1 cellular context compared by ENCODE assay signal in the genomic region with DNA sequence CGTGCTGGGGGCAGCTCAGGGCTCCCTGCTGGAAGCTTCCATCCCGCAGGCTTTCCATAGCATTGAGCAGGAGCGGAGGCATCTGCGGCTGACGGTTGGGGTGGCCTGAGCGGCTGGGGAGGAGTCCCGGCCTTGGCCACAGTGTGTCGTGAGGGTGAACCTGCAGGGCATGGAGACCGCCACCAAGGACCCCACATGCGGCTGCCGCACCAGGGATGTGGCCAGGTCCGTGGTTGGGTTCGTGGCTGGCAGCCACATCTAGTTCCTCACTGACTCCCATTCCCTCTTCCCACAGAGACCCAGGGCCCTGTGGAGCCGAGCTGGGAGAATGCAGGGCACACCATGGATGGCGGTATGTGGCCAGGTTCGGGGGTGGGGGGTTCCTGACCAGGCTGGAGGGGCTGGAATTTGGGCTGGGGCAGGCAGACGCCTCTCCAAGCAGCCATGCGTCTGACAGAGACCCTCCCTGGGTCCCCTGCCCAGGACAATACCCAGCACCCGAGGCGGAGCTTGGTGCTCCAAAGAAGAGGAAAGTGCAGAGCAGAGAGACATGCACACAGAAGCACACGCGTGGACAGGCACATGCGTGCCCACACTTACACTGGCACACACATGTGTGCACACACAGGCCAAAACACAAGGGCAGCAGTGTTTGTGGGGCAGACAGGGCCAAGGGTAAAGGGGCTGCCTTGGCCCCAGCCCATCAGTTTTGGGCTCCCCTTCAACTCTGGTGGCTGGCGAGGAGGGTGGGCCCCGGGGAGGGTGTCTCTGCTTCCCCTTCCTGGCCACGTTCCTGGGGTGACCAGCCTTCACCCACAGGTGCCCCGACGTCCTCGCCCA.
TF ChIP-seq lines count a peak whose summit lies in the region.

No MANE protein-coding gene starts in this region.

TF ChIP-seq in GM23338, 12 proteins besides CTCF, POLR2A, EP300 and RAD21 (continued from another document):
- TF ChIP-seq, protein P1, sequence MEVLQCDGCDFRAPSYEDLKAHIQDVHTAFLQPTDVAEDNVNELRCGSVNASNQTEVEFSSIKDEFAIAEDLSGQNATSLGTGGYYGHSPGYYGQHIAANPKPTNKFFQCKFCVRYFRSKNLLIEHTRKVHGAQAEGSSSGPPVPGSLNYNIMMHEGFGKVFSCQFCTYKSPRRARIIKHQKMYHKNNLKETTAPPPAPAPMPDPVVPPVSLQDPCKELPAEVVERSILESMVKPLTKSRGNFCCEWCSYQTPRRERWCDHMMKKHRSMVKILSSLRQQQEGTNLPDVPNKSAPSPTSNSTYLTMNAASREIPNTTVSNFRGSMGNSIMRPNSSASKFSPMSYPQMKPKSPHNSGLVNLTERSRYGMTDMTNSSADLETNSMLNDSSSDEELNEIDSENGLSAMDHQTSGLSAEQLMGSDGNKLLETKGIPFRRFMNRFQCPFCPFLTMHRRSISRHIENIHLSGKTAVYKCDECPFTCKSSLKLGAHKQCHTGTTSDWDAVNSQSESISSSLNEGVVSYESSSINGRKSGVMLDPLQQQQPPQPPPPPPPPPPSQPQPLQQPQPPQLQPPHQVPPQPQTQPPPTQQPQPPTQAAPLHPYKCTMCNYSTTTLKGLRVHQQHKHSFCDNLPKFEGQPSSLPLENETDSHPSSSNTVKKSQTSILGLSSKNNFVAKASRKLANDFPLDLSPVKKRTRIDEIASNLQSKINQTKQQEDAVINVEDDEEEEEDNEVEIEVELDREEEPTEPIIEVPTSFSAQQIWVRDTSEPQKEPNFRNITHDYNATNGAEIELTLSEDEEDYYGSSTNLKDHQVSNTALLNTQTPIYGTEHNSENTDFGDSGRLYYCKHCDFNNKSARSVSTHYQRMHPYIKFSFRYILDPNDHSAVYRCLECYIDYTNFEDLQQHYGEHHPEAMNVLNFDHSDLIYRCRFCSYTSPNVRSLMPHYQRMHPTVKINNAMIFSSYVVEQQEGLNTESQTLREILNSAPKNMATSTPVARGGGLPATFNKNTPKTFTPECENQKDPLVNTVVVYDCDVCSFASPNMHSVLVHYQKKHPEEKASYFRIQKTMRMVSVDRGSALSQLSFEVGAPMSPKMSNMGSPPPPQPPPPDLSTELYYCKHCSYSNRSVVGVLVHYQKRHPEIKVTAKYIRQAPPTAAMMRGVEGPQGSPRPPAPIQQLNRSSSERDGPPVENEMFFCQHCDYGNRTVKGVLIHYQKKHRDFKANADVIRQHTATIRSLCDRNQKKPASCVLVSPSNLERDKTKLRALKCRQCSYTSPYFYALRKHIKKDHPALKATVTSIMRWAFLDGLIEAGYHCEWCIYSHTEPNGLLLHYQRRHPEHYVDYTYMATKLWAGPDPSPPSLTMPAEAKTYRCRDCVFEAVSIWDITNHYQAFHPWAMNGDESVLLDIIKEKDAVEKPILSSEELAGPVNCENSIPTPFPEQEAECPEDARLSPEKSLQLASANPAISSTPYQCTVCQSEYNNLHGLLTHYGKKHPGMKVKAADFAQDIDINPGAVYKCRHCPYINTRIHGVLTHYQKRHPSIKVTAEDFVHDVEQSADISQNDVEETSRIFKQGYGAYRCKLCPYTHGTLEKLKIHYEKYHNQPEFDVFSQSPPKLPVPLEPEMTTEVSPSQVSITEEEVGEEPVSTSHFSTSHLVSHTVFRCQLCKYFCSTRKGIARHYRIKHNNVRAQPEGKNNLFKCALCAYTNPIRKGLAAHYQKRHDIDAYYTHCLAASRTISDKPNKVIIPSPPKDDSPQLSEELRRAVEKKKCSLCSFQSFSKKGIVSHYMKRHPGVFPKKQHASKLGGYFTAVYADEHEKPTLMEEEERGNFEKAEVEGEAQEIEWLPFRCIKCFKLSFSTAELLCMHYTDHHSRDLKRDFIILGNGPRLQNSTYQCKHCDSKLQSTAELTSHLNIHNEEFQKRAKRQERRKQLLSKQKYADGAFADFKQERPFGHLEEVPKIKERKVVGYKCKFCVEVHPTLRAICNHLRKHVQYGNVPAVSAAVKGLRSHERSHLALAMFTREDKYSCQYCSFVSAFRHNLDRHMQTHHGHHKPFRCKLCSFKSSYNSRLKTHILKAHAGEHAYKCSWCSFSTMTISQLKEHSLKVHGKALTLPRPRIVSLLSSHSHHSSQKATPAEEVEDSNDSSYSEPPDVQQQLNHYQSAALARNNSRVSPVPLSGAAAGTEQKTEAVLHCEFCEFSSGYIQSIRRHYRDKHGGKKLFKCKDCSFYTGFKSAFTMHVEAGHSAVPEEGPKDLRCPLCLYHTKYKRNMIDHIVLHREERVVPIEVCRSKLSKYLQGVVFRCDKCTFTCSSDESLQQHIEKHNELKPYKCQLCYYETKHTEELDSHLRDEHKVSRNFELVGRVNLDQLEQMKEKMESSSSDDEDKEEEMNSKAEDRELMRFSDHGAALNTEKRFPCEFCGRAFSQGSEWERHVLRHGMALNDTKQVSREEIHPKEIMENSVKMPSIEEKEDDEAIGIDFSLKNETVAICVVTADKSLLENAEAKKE (CRISPR knock-in tag; IDR thresholded peaks at IDR 0.05): no peak
- no peak for TF ChIP-seq EZH2 (IDR thresholded peaks at IDR 0.05; ENCODE audit: low read depth, unreplicated experiment)
- TF ChIP-seq EZH2phosphoT487 (IDR thresholded peaks at IDR 0.05; ENCODE audit: unreplicated experiment): no peak
- no peak for TF ChIP-seq ZNF114 (CRISPR knock-in tag; IDR thresholded peaks at IDR 0.05)
- TF ChIP-seq STAT1 (IDR thresholded peaks at IDR 0.05; ENCODE audit: unreplicated experiment): no peak
- TF ChIP-seq POLR2AphosphoS5 (IDR thresholded peaks at IDR 0.05; ENCODE audit: low read depth): no peak
- TF ChIP-seq, protein P2, sequence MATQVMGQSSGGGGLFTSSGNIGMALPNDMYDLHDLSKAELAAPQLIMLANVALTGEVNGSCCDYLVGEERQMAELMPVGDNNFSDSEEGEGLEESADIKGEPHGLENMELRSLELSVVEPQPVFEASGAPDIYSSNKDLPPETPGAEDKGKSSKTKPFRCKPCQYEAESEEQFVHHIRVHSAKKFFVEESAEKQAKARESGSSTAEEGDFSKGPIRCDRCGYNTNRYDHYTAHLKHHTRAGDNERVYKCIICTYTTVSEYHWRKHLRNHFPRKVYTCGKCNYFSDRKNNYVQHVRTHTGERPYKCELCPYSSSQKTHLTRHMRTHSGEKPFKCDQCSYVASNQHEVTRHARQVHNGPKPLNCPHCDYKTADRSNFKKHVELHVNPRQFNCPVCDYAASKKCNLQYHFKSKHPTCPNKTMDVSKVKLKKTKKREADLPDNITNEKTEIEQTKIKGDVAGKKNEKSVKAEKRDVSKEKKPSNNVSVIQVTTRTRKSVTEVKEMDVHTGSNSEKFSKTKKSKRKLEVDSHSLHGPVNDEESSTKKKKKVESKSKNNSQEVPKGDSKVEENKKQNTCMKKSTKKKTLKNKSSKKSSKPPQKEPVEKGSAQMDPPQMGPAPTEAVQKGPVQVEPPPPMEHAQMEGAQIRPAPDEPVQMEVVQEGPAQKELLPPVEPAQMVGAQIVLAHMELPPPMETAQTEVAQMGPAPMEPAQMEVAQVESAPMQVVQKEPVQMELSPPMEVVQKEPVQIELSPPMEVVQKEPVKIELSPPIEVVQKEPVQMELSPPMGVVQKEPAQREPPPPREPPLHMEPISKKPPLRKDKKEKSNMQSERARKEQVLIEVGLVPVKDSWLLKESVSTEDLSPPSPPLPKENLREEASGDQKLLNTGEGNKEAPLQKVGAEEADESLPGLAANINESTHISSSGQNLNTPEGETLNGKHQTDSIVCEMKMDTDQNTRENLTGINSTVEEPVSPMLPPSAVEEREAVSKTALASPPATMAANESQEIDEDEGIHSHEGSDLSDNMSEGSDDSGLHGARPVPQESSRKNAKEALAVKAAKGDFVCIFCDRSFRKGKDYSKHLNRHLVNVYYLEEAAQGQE (IDR thresholded peaks at IDR 0.05; ENCODE audit: unreplicated experiment): no peak
- TF ChIP-seq, protein P3, sequence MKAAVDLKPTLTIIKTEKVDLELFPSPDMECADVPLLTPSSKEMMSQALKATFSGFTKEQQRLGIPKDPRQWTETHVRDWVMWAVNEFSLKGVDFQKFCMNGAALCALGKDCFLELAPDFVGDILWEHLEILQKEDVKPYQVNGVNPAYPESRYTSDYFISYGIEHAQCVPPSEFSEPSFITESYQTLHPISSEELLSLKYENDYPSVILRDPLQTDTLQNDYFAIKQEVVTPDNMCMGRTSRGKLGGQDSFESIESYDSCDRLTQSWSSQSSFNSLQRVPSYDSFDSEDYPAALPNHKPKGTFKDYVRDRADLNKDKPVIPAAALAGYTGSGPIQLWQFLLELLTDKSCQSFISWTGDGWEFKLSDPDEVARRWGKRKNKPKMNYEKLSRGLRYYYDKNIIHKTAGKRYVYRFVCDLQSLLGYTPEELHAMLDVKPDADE (IDR thresholded peaks at IDR 0.05): no peak
